9 cellular contexts compared by ENCODE assay signal in genomic region chr10:49606981-49607535, GRCh38. TPM values are rescaled to one million over a fixed set of nuclear protein-coding genes. Genes with fewer than 3 reads are reported as not detected.
DNase-seq lines count a peak whose midpoint lies in the region; ATAC-seq and TF ChIP-seq lines count a peak whose summit lies in the region.
"Had no signal": no experiment of that assay in that cellular context is flagged by ENCODE, and none has a peak within 500 bp of the region (broad histone marks: within the 10 kb centered on the region; RNA-seq: fewer than 3 reads in every experiment).

No MANE protein-coding gene starts in this region.

- H3K36me3 ChIP-seq in Panc1 (ENCODE audit: control insufficient read depth, insufficient read depth, low read length) (no peaks in the 10 kb centered on the region), skeletal muscle satellite cell (ENCODE audit: insufficient read depth, low read length) (no peaks in the 10 kb centered on the region), uterus (no peaks in the 10 kb centered on the region)

- no peak for TF ChIP-seq POLR2A in uterus (IDR thresholded peaks at IDR 0.05)

- H3K4me2 ChIP-seq in skeletal muscle satellite cell (ENCODE audit: low read length): peak overlapping the region; percentile 3
- H3K4me2 ChIP-seq: KMS-11 had no signal

- in situ Hi-C loops in Panc1 (cut with HindIII; ENCODE audit: low pct_unique_long_range_greater_than_20kb, low sequenced_read_pairs): no loop called here

- H3K4me1 ChIP-seq in Panc1 (ENCODE audit: control insufficient read depth, insufficient read depth, low read length) (no peaks in the 10 kb centered on the region), skeletal muscle satellite cell (ENCODE audit: control insufficient read depth, insufficient read depth, low read length) (no peaks in the 10 kb centered on the region), uterus (peaks cover 0 to 15% of the 10 kb centered on the region in 2 donors)

- H3K27ac ChIP-seq in Panc1 (ENCODE audit: low read length) (no peak overlapping the region), uterus (no peak overlapping the region)
- H3K27ac ChIP-seq: KMS-11 had no signal

- CTCF ChIA-PET in Panc1 (lab: Charles Lee): interaction anchor here (0.6 to 0.7 kb wide), 2 partner anchors 11 to 70 kb away, joined by 3 to 6 read pairs; no protein-coding TSS in a partner anchor

- H3K9me3 Mint-ChIP-seq in HFFc6: peaks cover 8% of the 10 kb centered on the region

- BruUV-seq in Panc1 (replicated peaks; lab: Mats Ljungman, UMichigan): no TSS peak

- H3K27ac Mint-ChIP-seq in HFFc6: no peak overlapping the region

- peaks cover 11% of the 10 kb centered on the region; the same call in 1 of the 2 replicates for H3K36me3 Mint-ChIP-seq in HFFc6 (ENCODE audit: low read depth)

- ATAC-seq in Panc1: 0 out of 2 replicates have a peak, but pooled peaks have one; percentile 16
- peak; percentile 79 to 81 for ATAC-seq in left cardiac atrium

- no peak for TF ChIP-seq CTCF in HFFc6 (IDR thresholded peaks at IDR 0.05)
- TF ChIP-seq CTCF in Panc1 (IDR thresholded peaks at IDR 0.05): no peak
- TF ChIP-seq CTCF in uterus (IDR thresholded peaks at IDR 0.05): no peak

- H3K4me3 ChIP-seq in Panc1 (ENCODE audit: low read depth in 2 of 2, low read length in 2 of 2) (no peak overlapping the region), skeletal muscle satellite cell (ENCODE audit: low read length) (no peak overlapping the region), uterus (no peak overlapping the region)

- H3K4me1 Mint-ChIP-seq in HFFc6 (ENCODE audit: low read depth): peaks cover 11% of the 10 kb centered on the region

- intact Hi-C loops in Panc1 (cut with micrococcal nuclease; ENCODE audit: unreplicated experiment): no loop called here
- intact Hi-C loops in left cardiac atrium (cut with DNase I): loop anchor here in 1 of 2 donors (10.0 kb wide), 1 partner anchor 158 kb away; the partner anchor contains the start of gene OGDHL
- intact Hi-C loops in uterus (cut with DNase I; ENCODE audit: low total_unique reads): no loop called here

- H3K27me3 Mint-ChIP-seq in HFFc6 (ENCODE audit: insufficient read depth): peaks cover 53% of the 10 kb centered on the region

- POLR2A ChIA-PET in Panc1 (lab: Charles Lee): no interaction called here

- H3K9me3 ChIP-seq in Panc1 (ENCODE audit: control insufficient read depth, insufficient read depth, low read depth, low read length) (no peaks in the 10 kb centered on the region), skeletal muscle satellite cell (replicated peaks; ENCODE audit: low read length) (peaks cover 5% of the 10 kb centered on the region), uterus (no peaks in the 10 kb centered on the region)

- no peak overlapping the region for H3K9ac ChIP-seq in skeletal muscle satellite cell (ENCODE audit: low read depth, low read length)
- H3K9ac ChIP-seq: KMS-11 had no signal

- H3K27me3 ChIP-seq in Panc1 (ENCODE audit: control insufficient read depth, insufficient read depth, low read length): peaks cover 24% of the 10 kb centered on the region
- peaks cover 82% of the 10 kb centered on the region for H3K27me3 ChIP-seq in skeletal muscle satellite cell (ENCODE audit: control insufficient read depth, insufficient read depth, low read length)
- H3K27me3 ChIP-seq in uterus: peaks cover 0 to 37% of the 10 kb centered on the region in 2 donors

- H3K4me3 Mint-ChIP-seq in HFFc6: no peak overlapping the region

- DNase-seq in ELR (ENCODE audit: low read depth): peak; percentile 79
- peak; percentile 41 for DNase-seq in HFFc6
- DNase-seq in Panc1 (ENCODE audit: low read depth, low spot score): no peak
- peak; percentile 67 for DNase-seq in activated gamma-delta T cell treated with Interleukin-2 at 50 U/mL for 16 hours
- peak; percentile 74 for DNase-seq in left cardiac atrium
- no peak for DNase-seq in uterus
- no peak for DNase-seq in SW 1271 (lab: John Stamatoyannopoulos, UW)

RNA-seq across cellular contexts. Expression of gene SLC18A3, which starts 3.1 kb away (rescaled TPM):
- not detected for total RNA-seq in HFFc6 (2021; fragmentation: NEBNext Ultra II Directional; extraction: Animal tissue kit (Norgen Biotek cat#: 25700))
- total RNA-seq in Panc1 (2021; ENCODE audit: unreplicated experiment): not detected
- not detected for polyA plus RNA-seq in Panc1 (2012; ENCODE audit: insufficient read length)
- total RNA-seq in left cardiac atrium: not detected
- total RNA-seq in skeletal muscle satellite cell (2012; rRNA removed): not detected in 2 replicates
- under 1 TPM in 1 of 4 donors, not detected in 3; 0.07 TPM for total RNA-seq in uterus

RNA-seq across cellular contexts. Expression of gene CHAT, which starts 6.8 kb away (rescaled TPM):
- not detected for total RNA-seq in HFFc6 (2021; fragmentation: NEBNext Ultra II Directional; extraction: Animal tissue kit (Norgen Biotek cat#: 25700))
- total RNA-seq in Panc1 (2021; ENCODE audit: unreplicated experiment) (not detected), left cardiac atrium (not detected), uterus (not detected)
- not detected for polyA plus RNA-seq in Panc1 (2012; ENCODE audit: insufficient read length)
- total RNA-seq in skeletal muscle satellite cell (2012; rRNA removed): not detected in 2 replicates

Comparison
In these comparisons a context has a peak if more than half of its experiments do, and no peak if none do; other contexts are left out.
1. DNase-seq: peak in ELR (single experiment), HFFc6 (single experiment), activated gamma-delta T cell treated with Interleukin-2 at 50 U/mL for 16 hours (single experiment) and left cardiac atrium (single experiment); none in Panc1 (single experiment), uterus (0 of 2) and SW 1271 (0 of 2).